In the genomic region with DNA sequence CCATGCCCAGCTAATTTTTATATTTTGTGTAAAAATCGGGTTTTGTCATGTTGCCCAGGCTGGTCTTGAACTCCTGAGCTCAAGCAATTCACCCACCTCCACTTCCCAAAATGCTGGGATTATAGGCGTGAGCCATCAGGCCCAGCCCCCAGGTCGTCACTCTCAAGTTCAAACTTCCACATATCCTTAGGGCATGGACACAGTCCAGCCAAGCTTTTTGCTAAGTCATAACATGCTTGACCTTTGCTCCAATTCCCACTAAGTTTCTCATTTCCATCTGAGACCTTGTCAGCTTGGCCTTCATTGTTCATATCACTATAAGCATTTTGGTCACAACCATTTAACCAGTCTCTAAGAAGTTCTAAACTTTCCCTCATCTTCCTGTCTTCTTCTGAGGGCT, we compare ENCODE assay signal across 19 cellular contexts.
"Had no signal": no experiment of that assay in that cellular context is flagged by ENCODE, and none has a peak within 500 bp of the region (broad histone marks: within the 10 kb centered on the region; RNA-seq: fewer than 3 reads in every experiment).

No MANE protein-coding gene starts in this region.

- H3K9me3 ChIP-seq: right lobe of liver, testis, upper lobe of left lung had no signal

- DNase-seq: activated CD4-positive, alpha-beta T cell treated with anti-CD3 and anti-CD28 coated beads, Interleukin-2, amount 50 U/mL, for 1 hour; activated CD8-positive, alpha-beta memory T cell treated with anti-CD3 and anti-CD28 coated beads for 24 hours; activated naive CD8-positive, alpha-beta T cell treated with anti-CD3 and anti-CD28 coated beads, Interleukin-2, amount 10 ng/mL, durations not matched to agents 7 days and 5 days; aorta; dermis blood vessel endothelial cell; endodermal cell; foreskin fibroblast; glutamatergic neuron; left ventricle myocardium superior; mesenchymal stem cell; nucleus accumbens; right lobe of liver; stimulated activated CD4-positive, alpha-beta T cell treated with anti-CD3 and anti-CD28 coated beads, Interleukin-1b, Interleukin-23, amount 100 ng/mL, for 48 hours; stimulated activated naive CD8-positive, alpha-beta T cell treated with anti-CD3 and anti-CD28 coated beads, Interleukin-15, amount 100 ng/mL, for 72 hours; T-helper 9 cell; testis; upper lobe of left lung had no signal

- FAIRE-seq: bronchial epithelial cell had no signal

- H3K27ac ChIP-seq: right lobe of liver, testis, upper lobe of left lung had no signal

- H3K36me3 ChIP-seq: right lobe of liver, upper lobe of left lung had no signal

- H3K4me3 ChIP-seq: right lobe of liver, testis, upper lobe of left lung had no signal

- H3K4me1 ChIP-seq: right lobe of liver, testis, upper lobe of left lung had no signal

- H3K27me3 ChIP-seq: right lobe of liver, testis, upper lobe of left lung had no signal

- ATAC-seq: esophagus mucosa; left ventricle myocardium superior; right lobe of liver; stimulated activated naive CD8-positive, alpha-beta T cell treated with anti-CD3 and anti-CD28 coated beads, Interleukin-15, amount 100 ng/mL, for 72 hours had no signal
